In the genomic region with DNA sequence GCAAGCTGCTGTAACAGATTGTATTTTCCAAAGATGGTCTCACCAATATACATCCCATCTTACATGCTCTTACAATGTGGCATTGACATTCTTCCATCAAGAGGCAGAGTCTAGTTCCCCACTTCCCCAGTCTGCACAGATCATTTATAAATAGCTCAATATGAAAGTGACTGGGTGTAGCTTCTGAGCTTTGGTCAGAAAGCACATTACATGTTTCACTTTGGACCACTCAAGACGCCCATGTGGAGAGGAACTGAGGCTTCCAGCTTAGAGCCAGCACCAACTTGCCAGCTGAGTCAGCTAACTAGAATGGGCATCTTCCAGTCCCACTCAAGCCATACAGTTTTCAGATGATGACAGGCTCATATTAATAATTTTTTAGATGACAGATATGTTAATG, we compare ENCODE assay signal across 15 cellular contexts.
DNase-seq lines count a peak whose midpoint lies in the region; ATAC-seq and TF ChIP-seq lines count a peak whose summit lies in the region.
"Had no signal": no experiment of that assay in that cellular context is flagged by ENCODE, and none has a peak within 500 bp of the region (broad histone marks: within the 10 kb centered on the region; RNA-seq: fewer than 3 reads in every experiment).

No MANE protein-coding gene starts in this region.

- peak overlapping the region; percentile 72 for H3K4me2 ChIP-seq in BLaER1

- ATAC-seq in GM18505 (IDR thresholded peaks at IDR 0.05; ENCODE audit: unreplicated experiment), result peak; percentile 73
- ATAC-seq in GM21529 (IDR thresholded peaks at IDR 0.05; ENCODE audit: unreplicated experiment), result peak; percentile 67
- ATAC-seq in GM19455 (IDR thresholded peaks at IDR 0.05; ENCODE audit: unreplicated experiment), result no peak
- no peak for ATAC-seq in GM21619 (IDR thresholded peaks at IDR 0.05; ENCODE audit: unreplicated experiment)

- no peak overlapping the region for H3K9ac ChIP-seq in BLaER1

- no peak overlapping the region for H3K4me3 ChIP-seq in BLaER1
- H3K4me3 ChIP-seq: Peyer's patch had no signal

- H3K36me3 ChIP-seq in BLaER1, result no peaks in the 10 kb centered on the region; the same call in 1 of the 2 replicates
- H3K36me3 ChIP-seq: Peyer's patch had no signal

- H4K20me1 ChIP-seq in BLaER1, result no peaks in the 10 kb centered on the region

- peaks cover 37% of the 10 kb centered on the region for H3K4me1 ChIP-seq in BLaER1
- H3K4me1 ChIP-seq: Peyer's patch had no signal

- no peak for TF ChIP-seq POLR2A in GM18505 (IDR thresholded peaks at IDR 0.05; ENCODE audit: borderline replicate concordance, extremely low read depth, insufficient read depth, insufficient read length)

- H3K27ac ChIP-seq in BLaER1, result no peak overlapping the region
- H3K27ac ChIP-seq: C4-2B, Peyer's patch had no signal

- H3K27me3 ChIP-seq in BLaER1, result no peaks in the 10 kb centered on the region
- H3K27me3 ChIP-seq: Peyer's patch had no signal

- DNase-seq in MV-4-11 (lab: John Stamatoyannopoulos, UW), result peak; percentile 22
- DNase-seq in DMS153 (lab: John Stamatoyannopoulos, UW), result no peak
- no peak for DNase-seq in activated naive CD4-positive, alpha-beta T cell treated with Interleukin-2 at 50 U/mL for 16 hours
- DNase-seq: COR-L47, NCI-H2107, NCI-H69, Peyer's patch, SHP77, T-helper 2 cell had no signal

- peaks cover 11% of the 10 kb centered on the region for H3K9me3 ChIP-seq in BLaER1
- H3K9me3 ChIP-seq: Peyer's patch had no signal

Comparison
In these comparisons a context has a peak if more than half of its experiments do, and no peak if none do; other contexts are left out.
1. ATAC-seq: peak in GM18505 (single experiment) and GM21529 (single experiment); none in GM19455 (single experiment) and GM21619 (single experiment).